ENCODE assay signal across 1 cellular context in the genomic region with DNA sequence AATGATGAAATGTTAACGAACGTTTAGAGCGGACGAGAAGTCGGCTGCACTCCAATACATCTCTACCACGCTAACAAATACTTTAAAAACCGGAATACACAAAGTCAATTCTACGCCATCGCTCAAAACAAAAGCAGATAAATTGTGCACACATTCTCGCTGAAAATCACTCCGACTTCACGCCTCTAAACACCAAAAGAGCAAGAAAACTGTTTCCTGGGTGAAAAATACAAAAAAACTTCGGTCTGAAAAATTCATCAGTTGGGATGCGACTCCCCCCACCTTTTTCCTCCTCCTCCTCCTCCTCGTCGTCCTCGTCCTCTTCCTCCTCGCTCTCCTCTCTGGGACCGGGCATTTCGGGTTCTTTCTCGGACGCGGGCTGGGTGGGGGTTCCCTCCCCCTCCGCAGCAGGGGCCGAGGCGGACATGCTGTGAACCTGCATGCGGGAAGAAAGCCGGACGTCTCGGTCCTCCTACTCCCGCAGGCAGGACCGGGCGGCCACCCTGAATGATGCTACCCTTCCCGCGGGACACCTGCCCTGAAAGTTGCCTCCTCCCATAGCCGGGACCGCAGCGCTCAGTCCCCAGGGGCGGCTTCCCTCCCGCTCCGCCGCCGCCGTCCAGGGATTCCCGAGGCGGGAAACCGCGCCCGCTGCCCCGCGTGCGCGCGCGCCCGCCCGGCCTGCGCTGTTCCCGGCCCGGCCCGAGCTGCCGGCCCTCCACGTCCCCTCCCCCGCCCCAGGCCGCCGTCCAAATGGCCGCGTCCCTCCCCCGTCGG.
A peak's percentile ranks its signal among the peaks of the same experiment; 100 is the strongest.
TF ChIP-seq lines count a peak whose summit lies in the region.

No MANE protein-coding gene starts in this region.

TF ChIP-seq in HEK293, 187 proteins besides CTCF, POLR2A, EP300 and RAD21 (continued from another document):
- TF ChIP-seq, protein P1, sequence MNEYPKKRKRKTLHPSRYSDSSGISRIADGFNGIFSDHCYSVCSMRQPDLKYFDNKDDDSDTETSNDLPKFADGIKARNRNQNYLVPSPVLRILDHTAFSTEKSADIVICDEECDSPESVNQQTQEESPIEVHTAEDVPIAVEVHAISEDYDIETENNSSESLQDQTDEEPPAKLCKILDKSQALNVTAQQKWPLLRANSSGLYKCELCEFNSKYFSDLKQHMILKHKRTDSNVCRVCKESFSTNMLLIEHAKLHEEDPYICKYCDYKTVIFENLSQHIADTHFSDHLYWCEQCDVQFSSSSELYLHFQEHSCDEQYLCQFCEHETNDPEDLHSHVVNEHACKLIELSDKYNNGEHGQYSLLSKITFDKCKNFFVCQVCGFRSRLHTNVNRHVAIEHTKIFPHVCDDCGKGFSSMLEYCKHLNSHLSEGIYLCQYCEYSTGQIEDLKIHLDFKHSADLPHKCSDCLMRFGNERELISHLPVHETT (tag by site-specific recombination; IDR thresholded peaks at IDR 0.05): no peak
- TF ChIP-seq SP3 (tag by site-specific recombination; IDR thresholded peaks at IDR 0.05) (peak; percentile 23; the same call in 1 of the 2 replicates), ZNF777 (tag by site-specific recombination; IDR thresholded peaks at IDR 0.05; ENCODE audit: borderline replicate concordance) (no peak), WT1 (tag by site-specific recombination; IDR thresholded peaks at IDR 0.05) (0 out of 2 replicates have a peak, but pooled peaks have one; percentile 9), ZNF660 (tag by site-specific recombination; IDR thresholded peaks at IDR 0.05) (no peak), KLF7 (tag by site-specific recombination; IDR thresholded peaks at IDR 0.05; ENCODE audit: borderline replicate concordance) (peak; percentile 50; the same call in 1 of the 2 replicates), ZNF776 (tag by site-specific recombination; IDR thresholded peaks at IDR 0.05; ENCODE audit: borderline replicate concordance) (no peak), KLF10 (tag by site-specific recombination; IDR thresholded peaks at IDR 0.05) (no peak), ZFP69B (tag by site-specific recombination; IDR thresholded peaks at IDR 0.05) (no peak), ZNF654 (tag by site-specific recombination; IDR thresholded peaks at IDR 0.05; ENCODE audit: low read depth) (no peak), SP7 (tag by site-specific recombination; IDR thresholded peaks at IDR 0.05) (peak; percentile 22; the same call in 1 of the 2 replicates), GLI4 (tag by site-specific recombination; IDR thresholded peaks at IDR 0.05) (no peak), SP2 (tag by site-specific recombination; IDR thresholded peaks at IDR 0.05) (peak; percentile 74), ZNF10 (tag by site-specific recombination; IDR thresholded peaks at IDR 0.05) (0 out of 2 replicates have a peak, but pooled peaks have one; percentile 16), ZNF677 (tag by site-specific recombination; IDR thresholded peaks at IDR 0.05) (no peak), KLF9 (tag by site-specific recombination; IDR thresholded peaks at IDR 0.05; ENCODE audit: low read depth) (0 out of 2 replicates have a peak, but pooled peaks have one; percentile 37), ZBTB7A (tag by site-specific recombination; IDR thresholded peaks at IDR 0.05; ENCODE audit: low read depth) (peak; percentile 50; the same call in 1 of the 2 replicates), ZNF558 (tag by site-specific recombination; IDR thresholded peaks at IDR 0.05) (no peak), ZNF341 (tag by site-specific recombination; IDR thresholded peaks at IDR 0.05; ENCODE audit: low read depth) (peak; percentile 63; the same call in 1 of the 2 replicates), ZNF514 (tag by site-specific recombination; IDR thresholded peaks at IDR 0.05) (no peak), RBAK (tag by site-specific recombination; IDR thresholded peaks at IDR 0.05) (no peak), ZNF202 (tag by site-specific recombination; IDR thresholded peaks at IDR 0.05; ENCODE audit: borderline replicate concordance) (no peak), ZNF707 (tag by site-specific recombination; IDR thresholded peaks at IDR 0.05) (no peak), EGR2 (tag by site-specific recombination; IDR thresholded peaks at IDR 0.05; ENCODE audit: low read depth) (peak; percentile 49; the same call in 1 of the 2 replicates)
- TF ChIP-seq, protein P2, sequence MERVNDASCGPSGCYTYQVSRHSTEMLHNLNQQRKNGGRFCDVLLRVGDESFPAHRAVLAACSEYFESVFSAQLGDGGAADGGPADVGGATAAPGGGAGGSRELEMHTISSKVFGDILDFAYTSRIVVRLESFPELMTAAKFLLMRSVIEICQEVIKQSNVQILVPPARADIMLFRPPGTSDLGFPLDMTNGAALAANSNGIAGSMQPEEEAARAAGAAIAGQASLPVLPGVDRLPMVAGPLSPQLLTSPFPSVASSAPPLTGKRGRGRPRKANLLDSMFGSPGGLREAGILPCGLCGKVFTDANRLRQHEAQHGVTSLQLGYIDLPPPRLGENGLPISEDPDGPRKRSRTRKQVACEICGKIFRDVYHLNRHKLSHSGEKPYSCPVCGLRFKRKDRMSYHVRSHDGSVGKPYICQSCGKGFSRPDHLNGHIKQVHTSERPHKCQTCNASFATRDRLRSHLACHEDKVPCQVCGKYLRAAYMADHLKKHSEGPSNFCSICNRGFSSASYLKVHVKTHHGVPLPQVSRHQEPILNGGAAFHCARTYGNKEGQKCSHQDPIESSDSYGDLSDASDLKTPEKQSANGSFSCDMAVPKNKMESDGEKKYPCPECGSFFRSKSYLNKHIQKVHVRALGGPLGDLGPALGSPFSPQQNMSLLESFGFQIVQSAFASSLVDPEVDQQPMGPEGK (tag by site-specific recombination; IDR thresholded peaks at IDR 0.05): peak; percentile 80
- TF ChIP-seq, protein P3, sequence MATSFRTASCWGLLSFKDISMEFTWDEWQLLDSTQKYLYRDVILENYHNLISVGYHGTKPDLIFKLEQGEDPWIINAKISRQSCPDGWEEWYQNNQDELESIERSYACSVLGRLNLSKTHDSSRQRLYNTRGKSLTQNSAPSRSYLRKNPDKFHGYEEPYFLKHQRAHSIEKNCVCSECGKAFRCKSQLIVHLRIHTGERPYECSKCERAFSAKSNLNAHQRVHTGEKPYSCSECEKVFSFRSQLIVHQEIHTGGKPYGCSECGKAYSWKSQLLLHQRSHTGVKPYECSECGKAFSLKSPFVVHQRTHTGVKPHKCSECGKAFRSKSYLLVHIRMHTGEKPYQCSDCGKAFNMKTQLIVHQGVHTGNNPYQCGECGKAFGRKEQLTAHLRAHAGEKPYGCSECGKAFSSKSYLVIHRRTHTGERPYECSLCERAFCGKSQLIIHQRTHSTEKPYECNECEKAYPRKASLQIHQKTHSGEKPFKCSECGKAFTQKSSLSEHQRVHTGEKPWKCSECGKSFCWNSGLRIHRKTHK (tag by site-specific recombination; IDR thresholded peaks at IDR 0.05): no peak
- TF ChIP-seq, protein P4, sequence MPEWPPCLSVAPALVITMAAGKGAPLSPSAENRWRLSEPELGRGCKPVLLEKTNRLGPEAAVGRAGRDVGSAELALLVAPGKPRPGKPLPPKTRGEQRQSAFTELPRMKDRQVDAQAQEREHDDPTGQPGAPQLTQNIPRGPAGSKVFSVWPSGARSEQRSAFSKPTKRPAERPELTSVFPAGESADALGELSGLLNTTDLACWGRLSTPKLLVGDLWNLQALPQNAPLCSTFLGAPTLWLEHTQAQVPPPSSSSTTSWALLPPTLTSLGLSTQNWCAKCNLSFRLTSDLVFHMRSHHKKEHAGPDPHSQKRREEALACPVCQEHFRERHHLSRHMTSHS (tag by site-specific recombination; IDR thresholded peaks at IDR 0.05): no peak
- TF ChIP-seq, protein P5, sequence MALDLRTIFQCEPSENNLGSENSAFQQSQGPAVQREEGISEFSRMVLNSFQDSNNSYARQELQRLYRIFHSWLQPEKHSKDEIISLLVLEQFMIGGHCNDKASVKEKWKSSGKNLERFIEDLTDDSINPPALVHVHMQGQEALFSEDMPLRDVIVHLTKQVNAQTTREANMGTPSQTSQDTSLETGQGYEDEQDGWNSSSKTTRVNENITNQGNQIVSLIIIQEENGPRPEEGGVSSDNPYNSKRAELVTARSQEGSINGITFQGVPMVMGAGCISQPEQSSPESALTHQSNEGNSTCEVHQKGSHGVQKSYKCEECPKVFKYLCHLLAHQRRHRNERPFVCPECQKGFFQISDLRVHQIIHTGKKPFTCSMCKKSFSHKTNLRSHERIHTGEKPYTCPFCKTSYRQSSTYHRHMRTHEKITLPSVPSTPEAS (tag by site-specific recombination; IDR thresholded peaks at IDR 0.05): no peak
- TF ChIP-seq, protein P6, sequence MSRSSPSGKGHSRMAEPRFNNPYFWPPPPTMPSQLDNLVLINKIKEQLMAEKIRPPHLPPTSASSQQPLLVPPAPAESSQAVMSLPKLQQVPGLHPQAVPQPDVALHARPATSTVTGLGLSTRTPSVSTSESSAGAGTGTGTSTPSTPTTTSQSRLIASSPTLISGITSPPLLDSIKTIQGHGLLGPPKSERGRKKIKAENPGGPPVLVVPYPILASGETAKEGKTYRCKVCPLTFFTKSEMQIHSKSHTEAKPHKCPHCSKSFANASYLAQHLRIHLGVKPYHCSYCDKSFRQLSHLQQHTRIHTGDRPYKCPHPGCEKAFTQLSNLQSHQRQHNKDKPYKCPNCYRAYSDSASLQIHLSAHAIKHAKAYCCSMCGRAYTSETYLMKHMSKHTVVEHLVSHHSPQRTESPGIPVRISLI (tag by site-specific recombination; IDR thresholded peaks at IDR 0.05): no peak
